In the genomic region with DNA sequence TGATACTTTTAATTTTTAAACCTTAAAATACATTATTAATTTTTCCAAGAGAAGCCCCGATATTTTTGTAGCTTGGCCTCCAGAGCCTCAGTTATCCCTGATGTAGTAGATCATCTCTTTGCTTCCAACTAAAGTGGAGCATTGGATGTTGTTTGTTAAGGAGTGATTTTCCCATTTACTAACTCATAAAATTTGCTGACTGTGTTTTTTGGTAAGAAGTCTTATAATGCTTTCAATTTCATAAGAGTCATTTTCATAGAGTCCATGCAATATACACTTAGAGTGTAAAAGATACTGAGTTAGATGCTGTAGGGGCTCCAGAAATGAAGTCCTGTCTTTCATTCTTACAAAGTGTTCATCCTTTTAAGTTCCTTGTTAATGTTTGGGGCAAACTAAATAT, we compare ENCODE assay signal across 3 cellular contexts.
TF ChIP-seq lines count a peak whose summit lies in the region.

No MANE protein-coding gene starts in this region.

TF ChIP-seq in A549, 52 proteins besides CTCF, POLR2A, EP300 and RAD21:
- peak; percentile 86 for TF ChIP-seq MAFK (IDR thresholded peaks at IDR 0.05; ENCODE audit: partially characterized antibody)
- TF ChIP-seq CBX2 (IDR thresholded peaks at IDR 0.05; ENCODE audit: borderline replicate concordance, low read depth): no peak
- no peak for TF ChIP-seq PBX3 (IDR thresholded peaks at IDR 0.05)

TF ChIP-seq in IMR-90, 13 proteins besides CTCF, POLR2A, EP300 and RAD21:
- TF ChIP-seq MAFK (IDR thresholded peaks at IDR 0.05; ENCODE audit: low read depth, low read length): peak; percentile 94
- no peak for TF ChIP-seq USF2 (IDR thresholded peaks at IDR 0.05; ENCODE audit: low read depth, low read length)

TF ChIP-seq in GM12878, 131 proteins besides CTCF, POLR2A, EP300 and RAD21:
- no peak for TF ChIP-seq ZBTB4 (CRISPR knock-in tag; IDR thresholded peaks at IDR 0.05)
- no peak for TF ChIP-seq TCF7 (IDR thresholded peaks at IDR 0.05; ENCODE audit: borderline replicate concordance)
- TF ChIP-seq CBFB (IDR thresholded peaks at IDR 0.05; ENCODE audit: low read depth): no peak
- no peak for TF ChIP-seq RELA (IDR thresholded peaks at IDR 0.05; ENCODE audit: borderline replicate concordance, partially characterized antibody)
- no peak for TF ChIP-seq CHD4 (IDR thresholded peaks at IDR 0.05)
- TF ChIP-seq ZNF207 (IDR thresholded peaks at IDR 0.05; ENCODE audit: borderline replicate concordance): no peak
- TF ChIP-seq ELK1 (IDR thresholded peaks at IDR 0.05; ENCODE audit: low read depth, low read length): no peak
- no peak for TF ChIP-seq TARDBP (IDR thresholded peaks at IDR 0.05; ENCODE audit: borderline replicate concordance)
- TF ChIP-seq ASH2L (IDR thresholded peaks at IDR 0.05; ENCODE audit: borderline replicate concordance, low read depth): no peak
- no peak for TF ChIP-seq MXI1 (IDR thresholded peaks at IDR 0.05; ENCODE audit: low read depth, low read length)
- TF ChIP-seq, protein P1, sequence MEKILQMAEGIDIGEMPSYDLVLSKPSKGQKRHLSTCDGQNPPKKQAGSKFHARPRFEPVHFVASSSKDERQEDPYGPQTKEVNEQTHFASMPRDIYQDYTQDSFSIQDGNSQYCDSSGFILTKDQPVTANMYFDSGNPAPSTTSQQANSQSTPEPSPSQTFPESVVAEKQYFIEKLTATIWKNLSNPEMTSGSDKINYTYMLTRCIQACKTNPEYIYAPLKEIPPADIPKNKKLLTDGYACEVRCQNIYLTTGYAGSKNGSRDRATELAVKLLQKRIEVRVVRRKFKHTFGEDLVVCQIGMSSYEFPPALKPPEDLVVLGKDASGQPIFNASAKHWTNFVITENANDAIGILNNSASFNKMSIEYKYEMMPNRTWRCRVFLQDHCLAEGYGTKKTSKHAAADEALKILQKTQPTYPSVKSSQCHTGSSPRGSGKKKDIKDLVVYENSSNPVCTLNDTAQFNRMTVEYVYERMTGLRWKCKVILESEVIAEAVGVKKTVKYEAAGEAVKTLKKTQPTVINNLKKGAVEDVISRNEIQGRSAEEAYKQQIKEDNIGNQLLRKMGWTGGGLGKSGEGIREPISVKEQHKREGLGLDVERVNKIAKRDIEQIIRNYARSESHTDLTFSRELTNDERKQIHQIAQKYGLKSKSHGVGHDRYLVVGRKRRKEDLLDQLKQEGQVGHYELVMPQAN (conservative IDR thresholded peaks at IDR 0.05): no peak
- TF ChIP-seq, protein P2, sequence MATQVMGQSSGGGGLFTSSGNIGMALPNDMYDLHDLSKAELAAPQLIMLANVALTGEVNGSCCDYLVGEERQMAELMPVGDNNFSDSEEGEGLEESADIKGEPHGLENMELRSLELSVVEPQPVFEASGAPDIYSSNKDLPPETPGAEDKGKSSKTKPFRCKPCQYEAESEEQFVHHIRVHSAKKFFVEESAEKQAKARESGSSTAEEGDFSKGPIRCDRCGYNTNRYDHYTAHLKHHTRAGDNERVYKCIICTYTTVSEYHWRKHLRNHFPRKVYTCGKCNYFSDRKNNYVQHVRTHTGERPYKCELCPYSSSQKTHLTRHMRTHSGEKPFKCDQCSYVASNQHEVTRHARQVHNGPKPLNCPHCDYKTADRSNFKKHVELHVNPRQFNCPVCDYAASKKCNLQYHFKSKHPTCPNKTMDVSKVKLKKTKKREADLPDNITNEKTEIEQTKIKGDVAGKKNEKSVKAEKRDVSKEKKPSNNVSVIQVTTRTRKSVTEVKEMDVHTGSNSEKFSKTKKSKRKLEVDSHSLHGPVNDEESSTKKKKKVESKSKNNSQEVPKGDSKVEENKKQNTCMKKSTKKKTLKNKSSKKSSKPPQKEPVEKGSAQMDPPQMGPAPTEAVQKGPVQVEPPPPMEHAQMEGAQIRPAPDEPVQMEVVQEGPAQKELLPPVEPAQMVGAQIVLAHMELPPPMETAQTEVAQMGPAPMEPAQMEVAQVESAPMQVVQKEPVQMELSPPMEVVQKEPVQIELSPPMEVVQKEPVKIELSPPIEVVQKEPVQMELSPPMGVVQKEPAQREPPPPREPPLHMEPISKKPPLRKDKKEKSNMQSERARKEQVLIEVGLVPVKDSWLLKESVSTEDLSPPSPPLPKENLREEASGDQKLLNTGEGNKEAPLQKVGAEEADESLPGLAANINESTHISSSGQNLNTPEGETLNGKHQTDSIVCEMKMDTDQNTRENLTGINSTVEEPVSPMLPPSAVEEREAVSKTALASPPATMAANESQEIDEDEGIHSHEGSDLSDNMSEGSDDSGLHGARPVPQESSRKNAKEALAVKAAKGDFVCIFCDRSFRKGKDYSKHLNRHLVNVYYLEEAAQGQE (IDR thresholded peaks at IDR 0.05; ENCODE audit: low read depth, low read length): no peak
- TF ChIP-seq SMAD5 (IDR thresholded peaks at IDR 0.05; ENCODE audit: low read depth): no peak
- TF ChIP-seq, protein P3, sequence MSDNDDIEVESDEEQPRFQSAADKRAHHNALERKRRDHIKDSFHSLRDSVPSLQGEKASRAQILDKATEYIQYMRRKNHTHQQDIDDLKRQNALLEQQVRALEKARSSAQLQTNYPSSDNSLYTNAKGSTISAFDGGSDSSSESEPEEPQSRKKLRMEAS (IDR thresholded peaks at IDR 0.05; ENCODE audit: low read depth, low read length): no peak
- no peak for TF ChIP-seq NBN (IDR thresholded peaks at IDR 0.05)
- TF ChIP-seq TCF3 (IDR thresholded peaks at IDR 0.05; ENCODE audit: borderline replicate concordance, insufficient read depth, low read depth, low read length): no peak
- no peak for TF ChIP-seq SUZ12 (IDR thresholded peaks at IDR 0.05; ENCODE audit: unreplicated experiment)
- no peak for TF ChIP-seq ZBED1 (IDR thresholded peaks at IDR 0.05; ENCODE audit: borderline replicate concordance)
TF ChIP-seq in GM12878: peak in this region for 0.
